Comparison of ENCODE assay signal across 19 cellular contexts in genomic region chr2:10395893-10396292, GRCh38. TPM values are rescaled to one million over a fixed set of nuclear protein-coding genes. Genes with fewer than 3 reads are reported as not detected.
DNase-seq lines count a peak whose midpoint lies in the region; ATAC-seq, FAIRE-seq and TF ChIP-seq lines count a peak whose summit lies in the region.
"Had no signal": no experiment of that assay in that cellular context is flagged by ENCODE, and none has a peak within 500 bp of the region (broad histone marks: within the 10 kb centered on the region; RNA-seq: fewer than 3 reads in every experiment).

No MANE protein-coding gene starts in this region.

- H3K9me3 ChIP-seq in CD4-positive, alpha-beta memory T cell (ENCODE audit: control insufficient read depth in 1 of 2, low read length in 2 of 2) = no peaks in the 10 kb centered on the region
- H3K9me3 ChIP-seq in MM.1S (replicated peaks; ENCODE audit: insufficient read depth, low read length) = no peaks in the 10 kb centered on the region
- peaks cover 1% of the 10 kb centered on the region; the same call in 2 of the 3 replicates for H3K9me3 ChIP-seq in GM12878 (replicated peaks; ENCODE audit: control insufficient read depth, insufficient read depth, low read length)
- no peaks in the 10 kb centered on the region for H3K9me3 ChIP-seq in spleen
- H3K9me3 ChIP-seq: Caco-2, tibial artery had no signal

- no peaks in the 10 kb centered on the region for H3F3A ChIP-seq in MM.1S (ENCODE audit: insufficient read depth, low read length)

- H3K4me3 Mint-ChIP-seq in CD4-positive, alpha-beta memory T cell = no peak overlapping the region
- H3K4me3 Mint-ChIP-seq: natural killer cell treated with Interleukin-12 subunit alpha and Interleukin-12 subunit beta and Interleukin-15 and Interleukin-18, amount 100 ng/mL, for 72 hours had no signal

- H3K27me3 Mint-ChIP-seq in CD4-positive, alpha-beta memory T cell = no peaks in the 10 kb centered on the region
- H3K27me3 Mint-ChIP-seq: natural killer cell treated with Interleukin-12 subunit alpha and Interleukin-12 subunit beta and Interleukin-15 and Interleukin-18, amount 100 ng/mL, for 72 hours had no signal

- H4K20me1 ChIP-seq in MM.1S (ENCODE audit: insufficient read depth, low read length) (no peaks in the 10 kb centered on the region), GM12878 (ENCODE audit: control insufficient read depth, insufficient read depth) (no peaks in the 10 kb centered on the region)

- H3K4me2 ChIP-seq in MM.1S (ENCODE audit: low read depth, low read length) = peak overlapping the region; percentile 30; the same call in 1 of the 2 replicates
- H3K4me2 ChIP-seq in GM12878 (ENCODE audit: control insufficient read depth, insufficient read depth) = no peak overlapping the region

- no peak overlapping the region for H3K4me3 ChIP-seq in CD4-positive, alpha-beta memory T cell (ENCODE audit: low read length in 2 of 2)
- no peak overlapping the region for H3K4me3 ChIP-seq in MM.1S (ENCODE audit: low read length)
- no peak overlapping the region for H3K4me3 ChIP-seq in GM12878
- H3K4me3 ChIP-seq in spleen = no peak overlapping the region
- H3K4me3 ChIP-seq: tibial artery had no signal

- H3K9me2 ChIP-seq in MM.1S (replicated peaks; ENCODE audit: insufficient read depth, low read length) = no peaks in the 10 kb centered on the region

- H3K27ac Mint-ChIP-seq in CD4-positive, alpha-beta memory T cell = peak overlapping the region; percentile 12 to 93 (median 66)
- H3K27ac Mint-ChIP-seq: natural killer cell treated with Interleukin-12 subunit alpha and Interleukin-12 subunit beta and Interleukin-15 and Interleukin-18, amount 100 ng/mL, for 72 hours had no signal

- no peak overlapping the region for H2AFZ ChIP-seq in MM.1S (ENCODE audit: low read length)
- H2AFZ ChIP-seq in GM12878 (ENCODE audit: control insufficient read depth, low read depth, low read length) = no peak overlapping the region

- H3K36me3 Mint-ChIP-seq in CD4-positive, alpha-beta memory T cell = peaks cover 12 to 20% of the 10 kb centered on the region in 2 donors
- H3K36me3 Mint-ChIP-seq: natural killer cell treated with Interleukin-12 subunit alpha and Interleukin-12 subunit beta and Interleukin-15 and Interleukin-18, amount 100 ng/mL, for 72 hours had no signal

- TF ChIP-seq POLR2A in GM12878 (IDR thresholded peaks at IDR 0.05; ENCODE audit: low read depth, low read length) (no peak), spleen (IDR thresholded peaks at IDR 0.05) (no peak)

- ATAC-seq in GM12878 (peak; percentile 34; the same call in 1 of the 3 replicates), HG03108 (IDR thresholded peaks at IDR 0.05; ENCODE audit: unreplicated experiment) (no peak)
- ATAC-seq: natural killer cell treated with Interleukin-12 subunit alpha and Interleukin-12 subunit beta and Interleukin-15 and Interleukin-18, amount 100 ng/mL, for 72 hours had no signal

- TF ChIP-seq EP300 in GM12878 (IDR thresholded peaks at IDR 0.05; ENCODE audit: borderline replicate concordance in 1 of 2, control insufficient read depth in 1 of 2, low read depth in 2 of 2, low read length in 2 of 2) = no peak

- SMC1A ChIA-PET in GM12878 (lab: Charles Lee; ENCODE audit: uncharacterized antibody, unreplicated experiment) = interaction anchor here (3.1 kb wide), 1 partner anchor 12 kb away, joined by 12 read pairs; no protein-coding TSS in a partner anchor

- no peak for TF ChIP-seq CTCF in MM.1S (IDR thresholded peaks at IDR 0.05; ENCODE audit: low read length)
- no peak for TF ChIP-seq CTCF in GM12878 (IDR thresholded peaks at IDR 0.05 in 2 of 3, conservative IDR thresholded peaks at IDR 0.05 in 1 of 3; ENCODE audit: control insufficient read depth in 2 of 3, extremely low read depth in 1 of 3, insufficient read depth in 1 of 3, low read depth in 3 of 3, low read length in 3 of 3)
- TF ChIP-seq CTCF in spleen (IDR thresholded peaks at IDR 0.05 in 8 of 11, conservative IDR thresholded peaks at IDR 0.05 in 3 of 11) = no peak

- peaks cover 27% of the 10 kb centered on the region for H3K4me1 ChIP-seq in CD4-positive, alpha-beta memory T cell (ENCODE audit: insufficient read depth, low read length)
- H3K4me1 ChIP-seq in MM.1S (ENCODE audit: low read length) = peaks cover 25% of the 10 kb centered on the region
- peaks cover 8% of the 10 kb centered on the region for H3K4me1 ChIP-seq in GM12878 (ENCODE audit: control insufficient read depth, insufficient read depth, low read length)
- H3K4me1 ChIP-seq in spleen = peaks cover 9 to 86% (median 53%) of the 10 kb centered on the region in 6 donors

- WGBS in GM12878 (ENCODE audit: insufficient coverage, insufficient replicate concordance, low lambda C conversion rate, missing lambda C conversion rate) = 5% methylated on average over 14 of the region's 14 CpGs
- 86 to 92% (median 86%) methylated on average over 14 of the region's 14 CpGs for WGBS in spleen, 5 donors

- no peak for TF ChIP-seq RAD21 in GM12878 (IDR thresholded peaks at IDR 0.05; ENCODE audit: insufficient read depth, low read depth, low read length)

- peaks cover 11% of the 10 kb centered on the region for H3K36me3 ChIP-seq in CD4-positive, alpha-beta memory T cell (ENCODE audit: insufficient read depth, low read length)
- H3K36me3 ChIP-seq in MM.1S (replicated peaks; ENCODE audit: insufficient read depth, low read length) (no peaks in the 10 kb centered on the region), GM12878 (ENCODE audit: control insufficient read depth in 2 of 2, insufficient read depth in 2 of 2, low read length in 1 of 2) (no peaks in the 10 kb centered on the region; a peak in 1 of 4 replicates), spleen (peaks cover 0 to 36% (median 0%) of the 10 kb centered on the region in 6 donors)
- H3K36me3 ChIP-seq: tibial artery had no signal

- BruUV-seq in GM12878 (replicated peaks; lab: Mats Ljungman, UMichigan) = no TSS peak

- in situ Hi-C loops in GM12878 (cut with MboI) = no loop called here

- H3K27ac ChIP-seq in CD4-positive, alpha-beta memory T cell (ENCODE audit: low read depth, low read length) = no peak overlapping the region
- H3K27ac ChIP-seq in MM.1S (ENCODE audit: low read length) (no peak overlapping the region), GM12878 (ENCODE audit: control insufficient read depth, insufficient read depth) (no peak overlapping the region), spleen (no peak overlapping the region)
- H3K27ac ChIP-seq: tibial artery had no signal

- H3K79me2 ChIP-seq in MM.1S (ENCODE audit: low read length) (peaks cover 75% of the 10 kb centered on the region), GM12878 (ENCODE audit: control insufficient read depth, insufficient read depth, low read length) (no peaks in the 10 kb centered on the region)

- no peak overlapping the region for H3K9ac ChIP-seq in MM.1S (ENCODE audit: low read length)
- no peak overlapping the region for H3K9ac ChIP-seq in GM12878 (ENCODE audit: control insufficient read depth, insufficient read depth, low read length)

- POLR2A ChIA-PET in CD4-positive, alpha-beta memory T cell (lab: Charles Lee; ENCODE audit: partially characterized antibody) = interaction anchor here (2.2 kb wide), 1 partner anchor 94 kb away, joined by 5 read pairs; no protein-coding TSS in a partner anchor
- POLR2A ChIA-PET in GM12878 (lab: Charles Lee) = interaction anchor here (0.8 kb wide), 1 partner anchor 13 kb away, joined by 3 read pairs; no protein-coding TSS in a partner anchor

- intact Hi-C loops in CD4-positive, alpha-beta memory T cell (cut with micrococcal nuclease) = no loop called here
- intact Hi-C loops in GM12878 (cut with micrococcal nuclease; ENCODE audit: unreplicated experiment) (no loop called here), spleen (cut with DNase I; ENCODE audit: low total_unique reads) (no loop called here)

- CTCF ChIA-PET in CD4-positive, alpha-beta memory T cell (lab: Charles Lee; ENCODE audit: partially characterized antibody) = interaction anchor here (5.2 kb wide), 1 partner anchor 12 kb away, joined by 28 read pairs; no protein-coding TSS in a partner anchor
- CTCF ChIA-PET in GM12878 (lab: Yijun Ruan, JAX) = interaction anchor here (1.2 to 1.4 kb wide), 2 partner anchors 11 to 13 kb away, joined by 4 to 5 read pairs; no protein-coding TSS in a partner anchor

- no peaks in the 10 kb centered on the region for H3K27me3 ChIP-seq in CD4-positive, alpha-beta memory T cell (ENCODE audit: insufficient read depth, low read length)
- H3K27me3 ChIP-seq in MM.1S (replicated peaks; ENCODE audit: insufficient read depth, low read length) = no peaks in the 10 kb centered on the region
- no peaks in the 10 kb centered on the region for H3K27me3 ChIP-seq in GM12878 (replicated peaks in 1 of 2; ENCODE audit: control insufficient read depth in 2 of 2, insufficient read depth in 2 of 2, low read length in 1 of 2)
- H3K27me3 ChIP-seq in spleen (replicated peaks in 1 of 7) = no peaks in the 10 kb centered on the region
- H3K27me3 ChIP-seq: tibial artery had no signal

- no peak for FAIRE-seq in GM12878 (lab: Jason Lieb, UNC)
- FAIRE-seq: astrocyte had no signal

- no peak for DNase-seq in CD4-positive, alpha-beta memory T cell
- DNase-seq in MM.1S = peak; percentile 48
- DNase-seq in GM12878 (ENCODE audit: low read depth, low spot score) = no peak
- peak; percentile 75 for DNase-seq in spleen
- DNase-seq in effector CD8-positive, alpha-beta T cell (lab: John Stamatoyannopoulos, UW) = no peak
- DNase-seq in NCI-H1417 (lab: John Stamatoyannopoulos, UW) = no peak
- no peak for DNase-seq in DMS153 treated with DMSO at 0.1 percent for 48 hours (lab: John Stamatoyannopoulos, UW; ENCODE audit: unreplicated experiment)
- DNase-seq: activated naive CD4-positive, alpha-beta T cell; Caco-2; EL; mesendoderm; NCI-H1417 treated with DMSO at 0.1 percent for 48 hours; NCI-H524; OCI-M1; SHP77 treated with DMSO at 0.1 percent for 48 hours; tibial artery had no signal

- peaks cover 0 to 4% (median 0%) of the 10 kb centered on the region in 8 donors for H3K9me3 Mint-ChIP-seq in CD4-positive, alpha-beta memory T cell
- H3K9me3 Mint-ChIP-seq: natural killer cell treated with Interleukin-12 subunit alpha and Interleukin-12 subunit beta and Interleukin-15 and Interleukin-18, amount 100 ng/mL, for 72 hours had no signal

- RAD21 ChIA-PET in GM12878 (lab: Charles Lee; ENCODE audit: unreplicated experiment) = no interaction called here

- H3K4me1 Mint-ChIP-seq in CD4-positive, alpha-beta memory T cell = peaks cover 17 to 56% (median 40%) of the 10 kb centered on the region in 4 donors

RNA-seq across cellular contexts. Expression of gene ODC1, which starts 52.2 kb away (rescaled TPM):
- 10 to 100 TPM; 32.5 to 35.4 TPM for total RNA-seq in CD4-positive, alpha-beta memory T cell
- polyA plus RNA-seq in CD4-positive, alpha-beta memory T cell = 10 to 100 TPM; 54.3 to 63.5 TPM
- 30.2 and 35.3 TPM in 2 replicates for total RNA-seq in GM12878 (2013; cell fraction: nucleolus; rRNA removed)
- total RNA-seq in GM12878 (2014; rRNA removed) = 314 and 385 TPM in 2 replicates
- total RNA-seq in GM12878 (2014; rRNA removed; fragmentation: Illumina TruSeq; extraction: Trizol) = 393 and 419 TPM in 2 replicates
- 281 and 308 TPM in 2 replicates for total RNA-seq in GM12878 (2021)
- 143 TPM for polyA plus RNA-seq in GM12878 (2011; ENCODE audit: low read depth)
- 441 and 462 TPM in 2 replicates for polyA plus RNA-seq in GM12878 (2011; rRNA removed)
- polyA plus RNA-seq in GM12878 (2011; cell fraction: cytosol; rRNA removed) = 272 and 313 TPM in 2 replicates
- 176 and 243 TPM in 2 replicates for polyA plus RNA-seq in GM12878 (2011; cell fraction: nucleus; rRNA removed)
- polyA plus RNA-seq in GM12878 (2012) = 145 and 165 TPM in 2 replicates
- polyA plus RNA-seq in GM12878 (2014; fragmentation: Illumina TruSeq; extraction: Trizol) = 423 and 510 TPM in 2 replicates
- 100 to 1,000 TPM; 131 to 235 TPM for polyA plus RNA-seq in GM12878 (2014; fragmentation: Nextera tagmentation; extraction: Ambion mirVana)
- 318 and 385 TPM in 2 replicates for polyA plus RNA-seq in GM12878 (2014; rRNA removed)
- 100 to 1,000 TPM in 1 of 2 experiments, 10 to 100 TPM in 1; 68.5 to 366 TPM for polyA plus RNA-seq in GM12878 (2016; fragmentation: Nextera tagmentation; extraction: Ambion mirVana)
- 297 and 376 TPM in 2 replicates for polyA minus RNA-seq in GM12878 (2011; rRNA and poly(A)+ RNA removed)
- 90.7 and 122 TPM in 2 replicates for polyA minus RNA-seq in GM12878 (2011; cell fraction: cytosol; rRNA and poly(A)+ RNA removed)
- 32.8 and 50.8 TPM in 2 replicates for polyA minus RNA-seq in GM12878 (2011; cell fraction: nucleus; rRNA and poly(A)+ RNA removed)
- 10 to 100 TPM; 28.9 to 84.3 (median 62.8) TPM for total RNA-seq in spleen
- 10 to 100 TPM; 38.0 to 78.1 (median 65.3) TPM for polyA plus RNA-seq in spleen

Comparison
In these comparisons a context has a peak if more than half of its experiments do, and no peak if none do; other contexts are left out.
1. DNase-seq: peak in MM.1S (single experiment) and spleen (single experiment); none in CD4-positive, alpha-beta memory T cell (0 of 5), GM12878 (single experiment), effector CD8-positive, alpha-beta T cell (single experiment), NCI-H1417 (0 of 3) and DMS153 treated with DMSO at 0.1 percent for 48 hours (single experiment).